Comparison of ENCODE assay signal across 23 cellular contexts in the genomic region with DNA sequence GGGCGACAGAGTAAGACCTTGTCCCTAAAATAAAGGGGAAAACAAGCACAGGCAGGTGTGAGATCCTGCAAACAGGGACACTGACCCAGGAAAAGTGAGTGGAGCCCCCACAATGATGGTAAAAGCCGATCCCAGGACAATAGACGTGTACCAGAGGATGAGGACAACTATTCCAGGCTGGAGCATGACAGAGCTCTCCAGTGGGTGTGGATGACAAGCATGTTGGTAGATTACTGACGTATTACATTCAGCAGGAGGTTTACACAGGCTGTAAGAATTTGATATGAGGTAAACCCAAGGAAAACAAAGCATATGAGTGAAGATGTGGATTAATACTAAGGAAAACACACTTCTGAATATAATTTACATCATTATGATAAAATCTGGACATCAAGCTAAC. TPM values are rescaled to one million over a fixed set of nuclear protein-coding genes. Genes with fewer than 3 reads are reported as not detected.
A peak's percentile ranks its signal among the peaks of the same experiment; 100 is the strongest.
DNase-seq lines count a peak whose midpoint lies in the region; ATAC-seq and TF ChIP-seq lines count a peak whose summit lies in the region.
"Had no signal": no experiment of that assay in that cellular context is flagged by ENCODE, and none has a peak within 500 bp of the region (broad histone marks: within the 10 kb centered on the region; RNA-seq: fewer than 3 reads in every experiment).

No MANE protein-coding gene starts in this region.

- H3K36me3 ChIP-seq in A673 (ENCODE audit: insufficient read depth, low read length, poor library complexity, severe bottlenecking) = no peaks in the 10 kb centered on the region

- H3K4me1 ChIP-seq in A673 (ENCODE audit: insufficient read depth, low read length, poor library complexity, severe bottlenecking) = no peaks in the 10 kb centered on the region

- POLR2A ChIA-PET in A673 (lab: Charles Lee; ENCODE audit: low non-redundant PET) = no interaction called here

- DNase-seq in AG20443 (ENCODE audit: low spot score) = peak; percentile 46
- DNase-seq in amniotic epithelial cell (ENCODE audit: low read depth) = peak; percentile 41
- peak; percentile 72 for DNase-seq in epithelial cell of esophagus (ENCODE audit: low read depth)
- DNase-seq in left lobe of liver (ENCODE audit: low spot score) = no peak
- DNase-seq in A673 (ENCODE audit: low spot score) = no peak
- DNase-seq in DMS153 treated with DMSO at 0.1 percent for 48 hours (lab: John Stamatoyannopoulos, UW; ENCODE audit: unreplicated experiment) = no peak
- DNase-seq in NCI-H510A treated with DMSO at 0.1 percent for 48 hours (lab: John Stamatoyannopoulos, UW) = no peak
- DNase-seq: 8988T, DMS53, EL, GF-D8, GOT3, KG1, NCI-H1105, NCI-H146, NCI-H2029, NCI-H2227 treated with DMSO at 0.1 percent for 48 hours, NCI-H524, NCI-H774 had no signal

- CTCF ChIA-PET in A673 (lab: Charles Lee) = no interaction called here

- intact Hi-C loops in A673 (cut with micrococcal nuclease; ENCODE audit: unreplicated experiment) = no loop called here

- no peaks in the 10 kb centered on the region for H3K9me3 ChIP-seq in A673 (ENCODE audit: low read depth, low read length, poor library complexity, severe bottlenecking)

- H3K27me3 ChIP-seq in A673 (replicated peaks; ENCODE audit: insufficient read depth, low read depth, low read length, poor library complexity) = no peaks in the 10 kb centered on the region

- peak; percentile 17 for ATAC-seq in left lobe of liver
- ATAC-seq: Panc1, SK-N-SH treated with all-trans-retinoic acid at 6 μM for 48 hours had no signal

- TF ChIP-seq CTCF in epithelial cell of esophagus (IDR thresholded peaks at IDR 0.05; ENCODE audit: insufficient read depth, low read depth, low read length, missing control alignments) (no peak), A673 (conservative IDR thresholded peaks at IDR 0.05; ENCODE audit: low read depth, low read length) (no peak)

- no peak overlapping the region for H3K4me3 ChIP-seq in epithelial cell of esophagus (ENCODE audit: low read length)
- no peak overlapping the region for H3K4me3 ChIP-seq in A673 (ENCODE audit: low read depth, low read length, poor library complexity, severe bottlenecking)

- no peak overlapping the region for H3K27ac ChIP-seq in A673 (ENCODE audit: low read depth, low read length, poor library complexity, severe bottlenecking)

- no TSS peak for BruUV-seq in A673 (replicated peaks; lab: Mats Ljungman, UMichigan)

RNA-seq across cellular contexts. Expression of a gene that starts 27.8 kb away (rescaled TPM):
- 13.5 TPM for total RNA-seq in left lobe of liver
- 16.5 and 18.4 TPM in 2 replicates for total RNA-seq in A673 (2021)

RNA-seq across cellular contexts. Expression of a gene that starts 36.2 kb away (rescaled TPM):
- total RNA-seq in left lobe of liver (0.40 TPM), A673 (2021) (not detected in 2 replicates)
- total RNA-seq: B cell, HT1080 had no signal

Comparison
In these comparisons a context has a peak if more than half of its experiments do, and no peak if none do; other contexts are left out.
1. DNase-seq: peak in AG20443 (single experiment), amniotic epithelial cell (single experiment) and epithelial cell of esophagus (single experiment); none in left lobe of liver (single experiment), A673 (single experiment), DMS153 treated with DMSO at 0.1 percent for 48 hours (single experiment) and NCI-H510A treated with DMSO at 0.1 percent for 48 hours (single experiment).